In the genomic region with DNA sequence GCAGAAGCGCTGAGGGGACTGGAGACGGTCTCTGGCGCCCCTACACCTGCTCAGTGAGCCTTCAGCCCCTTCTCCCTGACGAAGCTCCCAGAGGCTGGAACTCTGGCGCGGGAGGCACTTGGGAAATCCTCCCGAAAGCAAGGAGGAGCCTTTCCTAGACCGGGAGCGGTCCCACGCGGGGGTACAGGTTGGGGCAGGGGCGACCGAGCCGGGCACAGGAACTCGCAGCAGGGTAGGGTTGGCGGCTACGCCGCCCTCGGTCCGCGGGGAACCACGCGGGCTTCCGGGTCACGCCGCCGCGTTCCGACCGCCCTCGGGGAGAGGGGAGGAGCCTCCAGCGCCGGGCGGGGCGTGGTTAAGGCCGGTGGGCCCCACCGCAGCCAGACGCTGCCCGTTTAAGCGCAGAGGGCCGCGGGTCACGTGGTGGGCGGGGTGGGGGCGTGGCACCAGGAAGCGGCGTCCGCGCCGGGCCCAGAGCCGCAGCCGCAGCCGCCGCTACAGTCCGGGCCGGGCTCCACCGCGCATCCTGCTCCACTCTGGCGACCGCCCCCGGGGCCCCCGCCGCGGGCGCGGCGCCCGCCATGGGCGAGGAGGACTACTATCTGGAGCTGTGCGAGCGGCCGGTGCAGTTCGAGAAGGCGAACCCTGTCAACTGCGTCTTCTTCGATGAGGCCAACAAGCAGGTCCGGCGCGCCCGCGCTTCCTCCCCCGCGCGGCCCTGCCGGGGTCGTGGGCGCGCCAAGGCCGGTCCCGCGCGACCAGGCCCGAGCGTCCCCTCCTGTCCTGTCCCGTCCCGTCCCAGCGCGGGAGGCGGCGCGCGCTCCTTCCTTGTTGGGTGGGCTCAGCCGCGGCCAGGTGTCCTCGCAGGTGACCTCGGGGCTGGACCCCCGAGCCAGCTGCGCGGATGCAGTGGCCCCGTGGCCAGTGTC, we compare ENCODE assay signal across 1 cellular context.
TF ChIP-seq lines count a peak whose summit lies in the region.

TSS of gene RMC1 (plus strand) at position 474 of the 929 bp plus-strand sequence. CDS start at position 582, 108 bp downstream.

TF ChIP-seq in K562, 482 proteins besides CTCF, POLR2A, EP300 and RAD21 (continued from another document and continues in another):
- TF ChIP-seq RREB1 (CRISPR knock-in tag; IDR thresholded peaks at IDR 0.05): no peak
- TF ChIP-seq NONO (IDR thresholded peaks at IDR 0.05; ENCODE audit: low read depth in 2 of 2, low read length in 1 of 2): peak; percentile 26 to 83; a peak in 2 of 4 replicates
- TF ChIP-seq, protein P1, sequence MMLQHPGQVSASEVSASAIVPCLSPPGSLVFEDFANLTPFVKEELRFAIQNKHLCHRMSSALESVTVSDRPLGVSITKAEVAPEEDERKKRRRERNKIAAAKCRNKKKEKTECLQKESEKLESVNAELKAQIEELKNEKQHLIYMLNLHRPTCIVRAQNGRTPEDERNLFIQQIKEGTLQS (IDR thresholded peaks at IDR 0.05): no peak
- TF ChIP-seq, protein P1 (CRISPR knock-in tag; conservative IDR thresholded peaks at IDR 0.05): no peak
- no peak for TF ChIP-seq EZH2 (IDR thresholded peaks at IDR 0.05; ENCODE audit: borderline replicate concordance, low read depth, low read length)
- TF ChIP-seq, protein P2, sequence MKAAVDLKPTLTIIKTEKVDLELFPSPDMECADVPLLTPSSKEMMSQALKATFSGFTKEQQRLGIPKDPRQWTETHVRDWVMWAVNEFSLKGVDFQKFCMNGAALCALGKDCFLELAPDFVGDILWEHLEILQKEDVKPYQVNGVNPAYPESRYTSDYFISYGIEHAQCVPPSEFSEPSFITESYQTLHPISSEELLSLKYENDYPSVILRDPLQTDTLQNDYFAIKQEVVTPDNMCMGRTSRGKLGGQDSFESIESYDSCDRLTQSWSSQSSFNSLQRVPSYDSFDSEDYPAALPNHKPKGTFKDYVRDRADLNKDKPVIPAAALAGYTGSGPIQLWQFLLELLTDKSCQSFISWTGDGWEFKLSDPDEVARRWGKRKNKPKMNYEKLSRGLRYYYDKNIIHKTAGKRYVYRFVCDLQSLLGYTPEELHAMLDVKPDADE (conservative IDR thresholded peaks at IDR 0.05; ENCODE audit: control insufficient read depth, low read depth, low read length): peak; percentile 94
- TF ChIP-seq NEUROD1 (IDR thresholded peaks at IDR 0.05; ENCODE audit: borderline replicate concordance, low read depth, low read length, partially characterized antibody): peak; percentile 98
- no peak for TF ChIP-seq BDP1 (IDR thresholded peaks at IDR 0.05; ENCODE audit: insufficient read depth, insufficient read length)
- no peak for TF ChIP-seq NR0B1 (IDR thresholded peaks at IDR 0.05; ENCODE audit: partially characterized antibody)
- TF ChIP-seq NR2C2 (CRISPR knock-in tag; IDR thresholded peaks at IDR 0.05): peak; percentile 65; the same call in 1 of the 2 replicates
- TF ChIP-seq NR2C2 (tag; IDR thresholded peaks at IDR 0.05): peak; percentile 95
- peak; percentile 88 for TF ChIP-seq ZFX (CRISPR knock-in tag; IDR thresholded peaks at IDR 0.05)
- TF ChIP-seq FOS (IDR thresholded peaks at IDR 0.05; ENCODE audit: extremely low read depth, insufficient read length): no peak
- no peak for TF ChIP-seq EWSR1 (IDR thresholded peaks at IDR 0.05; ENCODE audit: borderline replicate concordance, low read depth, partially characterized antibody)
- no peak for TF ChIP-seq RBM17 (IDR thresholded peaks at IDR 0.05; ENCODE audit: borderline replicate concordance, low read depth, low read length)
- peak; percentile 98 for TF ChIP-seq ELF1 (tag; IDR thresholded peaks at IDR 0.05)
- TF ChIP-seq MEIS2 (IDR thresholded peaks at IDR 0.05; ENCODE audit: partially characterized antibody): no peak
- peak; percentile 98 for TF ChIP-seq L3MBTL2 (IDR thresholded peaks at IDR 0.05)
- TF ChIP-seq FOXA3 (CRISPR knock-in tag; conservative IDR thresholded peaks at IDR 0.05 in 1 of 2, IDR thresholded peaks at IDR 0.05 in 1 of 2): no peak
- TF ChIP-seq, protein P3, sequence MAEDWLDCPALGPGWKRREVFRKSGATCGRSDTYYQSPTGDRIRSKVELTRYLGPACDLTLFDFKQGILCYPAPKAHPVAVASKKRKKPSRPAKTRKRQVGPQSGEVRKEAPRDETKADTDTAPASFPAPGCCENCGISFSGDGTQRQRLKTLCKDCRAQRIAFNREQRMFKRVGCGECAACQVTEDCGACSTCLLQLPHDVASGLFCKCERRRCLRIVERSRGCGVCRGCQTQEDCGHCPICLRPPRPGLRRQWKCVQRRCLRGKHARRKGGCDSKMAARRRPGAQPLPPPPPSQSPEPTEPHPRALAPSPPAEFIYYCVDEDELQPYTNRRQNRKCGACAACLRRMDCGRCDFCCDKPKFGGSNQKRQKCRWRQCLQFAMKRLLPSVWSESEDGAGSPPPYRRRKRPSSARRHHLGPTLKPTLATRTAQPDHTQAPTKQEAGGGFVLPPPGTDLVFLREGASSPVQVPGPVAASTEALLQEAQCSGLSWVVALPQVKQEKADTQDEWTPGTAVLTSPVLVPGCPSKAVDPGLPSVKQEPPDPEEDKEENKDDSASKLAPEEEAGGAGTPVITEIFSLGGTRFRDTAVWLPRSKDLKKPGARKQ (CRISPR knock-in tag; IDR thresholded peaks at IDR 0.05): no peak
- 0 out of 2 replicates have a peak, but pooled peaks have one; percentile 53 for TF ChIP-seq E2F3 (CRISPR knock-in tag; IDR thresholded peaks at IDR 0.05)
- TF ChIP-seq MCM3 (IDR thresholded peaks at IDR 0.05): no peak
- peak; percentile 86 for TF ChIP-seq NR2C1 (IDR thresholded peaks at IDR 0.05)
- peak; percentile 83 for TF ChIP-seq NR2C1 (tag; IDR thresholded peaks at IDR 0.05)
- TF ChIP-seq FOSL1 (tag; conservative IDR thresholded peaks at IDR 0.05): peak; percentile 32; the same call in 1 of the 2 replicates
- TF ChIP-seq HNRNPLL (IDR thresholded peaks at IDR 0.05; ENCODE audit: low read depth, low read length, poor library complexity, severe bottlenecking): peak; percentile 42
- peak; percentile 80 for TF ChIP-seq HMGN3 (IDR thresholded peaks at IDR 0.05; ENCODE audit: borderline replicate concordance, extremely low read depth, insufficient read length, low read depth, low read length)
- TF ChIP-seq ETS2 (tag; IDR thresholded peaks at IDR 0.05; ENCODE audit: borderline replicate concordance, poor library complexity, severe bottlenecking): no peak
- no peak for TF ChIP-seq ARID3A (IDR thresholded peaks at IDR 0.05; ENCODE audit: borderline replicate concordance, low read depth, low read length)
- TF ChIP-seq THAP12 (CRISPR knock-in tag; IDR thresholded peaks at IDR 0.05): peak; percentile 72; the same call in 1 of the 2 replicates
- no peak for TF ChIP-seq DIDO1 (tag; IDR thresholded peaks at IDR 0.05; ENCODE audit: low read depth)
- peak; percentile 93 for TF ChIP-seq GATAD2B (IDR thresholded peaks at IDR 0.05; ENCODE audit: borderline replicate concordance)
- TF ChIP-seq, protein P4, sequence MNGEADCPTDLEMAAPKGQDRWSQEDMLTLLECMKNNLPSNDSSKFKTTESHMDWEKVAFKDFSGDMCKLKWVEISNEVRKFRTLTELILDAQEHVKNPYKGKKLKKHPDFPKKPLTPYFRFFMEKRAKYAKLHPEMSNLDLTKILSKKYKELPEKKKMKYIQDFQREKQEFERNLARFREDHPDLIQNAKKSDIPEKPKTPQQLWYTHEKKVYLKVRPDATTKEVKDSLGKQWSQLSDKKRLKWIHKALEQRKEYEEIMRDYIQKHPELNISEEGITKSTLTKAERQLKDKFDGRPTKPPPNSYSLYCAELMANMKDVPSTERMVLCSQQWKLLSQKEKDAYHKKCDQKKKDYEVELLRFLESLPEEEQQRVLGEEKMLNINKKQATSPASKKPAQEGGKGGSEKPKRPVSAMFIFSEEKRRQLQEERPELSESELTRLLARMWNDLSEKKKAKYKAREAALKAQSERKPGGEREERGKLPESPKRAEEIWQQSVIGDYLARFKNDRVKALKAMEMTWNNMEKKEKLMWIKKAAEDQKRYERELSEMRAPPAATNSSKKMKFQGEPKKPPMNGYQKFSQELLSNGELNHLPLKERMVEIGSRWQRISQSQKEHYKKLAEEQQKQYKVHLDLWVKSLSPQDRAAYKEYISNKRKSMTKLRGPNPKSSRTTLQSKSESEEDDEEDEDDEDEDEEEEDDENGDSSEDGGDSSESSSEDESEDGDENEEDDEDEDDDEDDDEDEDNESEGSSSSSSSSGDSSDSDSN (IDR thresholded peaks at IDR 0.05; ENCODE audit: borderline replicate concordance in 1 of 2, low read depth in 2 of 2, low read length in 2 of 2): peak; percentile 72 to 73; a peak in 3 of 4 replicates
- TF ChIP-seq PHTF2 (CRISPR knock-in tag; IDR thresholded peaks at IDR 0.05): 0 out of 2 replicates have a peak, but pooled peaks have one; percentile 35
- TF ChIP-seq CREB1 (IDR thresholded peaks at IDR 0.05): no peak
- TF ChIP-seq CREB1 (CRISPR knock-in tag; IDR thresholded peaks at IDR 0.05): peak; percentile 56; the same call in 1 of the 2 replicates
